ENCODE assay signal across 8 cellular contexts in genomic region chr1:43708006-43708412, GRCh38. TPM values are rescaled to one million over a fixed set of nuclear protein-coding genes. Genes with fewer than 3 reads are reported as not detected.
DNase-seq lines count a peak whose midpoint lies in the region; ATAC-seq, FAIRE-seq and TF ChIP-seq lines count a peak whose summit lies in the region.

No MANE protein-coding gene starts in this region.

- no peak for FAIRE-seq in small intestine (lab: Jason Lieb, UNC)

- H3K27ac ChIP-seq in heart left ventricle (peak overlapping the region; percentile 7 to 90 (median 84)), WERI-Rb-1 (peak overlapping the region; percentile 94), small intestine (ENCODE audit: low read depth in 1 of 2, low read length in 1 of 2) (peak overlapping the region in 1 of 2 donors; percentile 86)

- intact Hi-C loops in heart left ventricle (cut with DNase I), result loop anchor here in 2 of 10 donors (5.0 kb wide), 3 partner anchors 56 to 239 kb away; partner anchors contain the start of genes KDM4A (in 2 of the 2) and IPO13 (in 1 of the 2)
- intact Hi-C loops in left cardiac atrium (cut with DNase I), result loop anchor here in 1 of 2 donors (5.0 kb wide), 1 partner anchor 56 kb away; the partner anchor contains the start of gene KDM4A

- H3K4me3 ChIP-seq in heart left ventricle (peak overlapping the region; percentile 71 to 95 (median 86)), WERI-Rb-1 (ENCODE audit: low read depth, low read length) (peak overlapping the region; percentile 77), foreskin fibroblast (ENCODE audit: low read depth in 1 of 2, low read length in 2 of 2) (peak overlapping the region; percentile 74 to 75), small intestine (ENCODE audit: low read depth in 1 of 2, low read length in 2 of 2) (peak overlapping the region; percentile 85 to 88)

- H3K36me3 ChIP-seq in heart left ventricle (peaks cover 0 to 44% (median 26%) of the 10 kb centered on the region in 9 donors), WERI-Rb-1 (peaks cover 35% of the 10 kb centered on the region), small intestine (ENCODE audit: control insufficient read depth in 2 of 2, insufficient read depth in 2 of 2, low read length in 2 of 2) (peaks cover 0 to 14% of the 10 kb centered on the region in 2 donors)

- WGBS in heart left ventricle, 4 donors, result 1% methylated on average over 14 of the region's 14 CpGs
- 0 to 2% (median 0%) methylated on average over 13 to 14 of the region's 14 CpGs for WGBS in small intestine, 3 donors

- H3K9me3 ChIP-seq in heart left ventricle (no peaks in the 10 kb centered on the region), WERI-Rb-1 (ENCODE audit: severe bottlenecking) (no peaks in the 10 kb centered on the region), small intestine (ENCODE audit: control insufficient read depth, low read depth) (no peaks in the 10 kb centered on the region)

- H3K4me1 ChIP-seq in heart left ventricle (peaks cover 0 to 47% (median 17%) of the 10 kb centered on the region in 12 donors), small intestine (ENCODE audit: control insufficient read depth in 2 of 2, insufficient read depth in 1 of 2, low read depth in 1 of 2, low read length in 1 of 2) (no peaks in the 10 kb centered on the region)

- TF ChIP-seq POLR2A in heart left ventricle (IDR thresholded peaks at IDR 0.05), result no peak

- DNase-seq in heart left ventricle (peak in 1 of 5 donors; percentile 15), left cardiac atrium (no peak), WERI-Rb-1 (no peak), foreskin fibroblast (no peak), small intestine (peak; percentile 12)

- no peak for TF ChIP-seq CTCF in heart left ventricle (IDR thresholded peaks at IDR 0.05)
- no peak for TF ChIP-seq CTCF in WERI-Rb-1 (IDR thresholded peaks at IDR 0.05; ENCODE audit: low read depth, low read length)
- TF ChIP-seq CTCF in foreskin fibroblast (IDR thresholded peaks at IDR 0.05; ENCODE audit: low read depth, low read length), result no peak

- ATAC-seq in heart left ventricle (no peak), left cardiac atrium (no peak), GM19035 (IDR thresholded peaks at IDR 0.05; ENCODE audit: unreplicated experiment) (no peak), GM21528 (IDR thresholded peaks at IDR 0.05; ENCODE audit: low FRiP score, unreplicated experiment) (no peak), HG03039 (IDR thresholded peaks at IDR 0.05; ENCODE audit: unreplicated experiment) (no peak)

- no peaks in the 10 kb centered on the region for H3K27me3 ChIP-seq in heart left ventricle
- no peaks in the 10 kb centered on the region for H3K27me3 ChIP-seq in WERI-Rb-1 (ENCODE audit: insufficient read depth, low read depth, severe bottlenecking)
- no peaks in the 10 kb centered on the region for H3K27me3 ChIP-seq in small intestine (ENCODE audit: control insufficient read depth in 2 of 2, insufficient read depth in 2 of 2, low read length in 2 of 2)

RNA-seq across cellular contexts. Expression of gene ST3GAL3, which starts 0.7 kb away (rescaled TPM):
- total RNA-seq in heart left ventricle (10 to 100 TPM; 23.5 to 31.7 (median 26.8) TPM), left cardiac atrium (10 to 100 TPM; 19.4 to 25.9 TPM)
- polyA plus RNA-seq in heart left ventricle (10 to 100 TPM; 14.4 to 24.6 TPM), small intestine (1 to 10 TPM; 1.1 to 5.2 (median 2.2) TPM)

RNA-seq across cellular contexts. Expression of gene KDM4A, which starts 58.1 kb away (rescaled TPM):
- 10 to 100 TPM; 10.7 to 32.2 (median 18.5) TPM for total RNA-seq in heart left ventricle
- 1 to 10 TPM; 5.6 to 9.5 TPM for polyA plus RNA-seq in heart left ventricle
- 10 to 100 TPM; 13.7 to 15.3 TPM for total RNA-seq in left cardiac atrium
- polyA plus RNA-seq in small intestine, result 10 to 100 TPM; 19.2 to 36.0 (median 32.8) TPM
